25 cellular contexts compared by ENCODE assay signal in the genomic region with DNA sequence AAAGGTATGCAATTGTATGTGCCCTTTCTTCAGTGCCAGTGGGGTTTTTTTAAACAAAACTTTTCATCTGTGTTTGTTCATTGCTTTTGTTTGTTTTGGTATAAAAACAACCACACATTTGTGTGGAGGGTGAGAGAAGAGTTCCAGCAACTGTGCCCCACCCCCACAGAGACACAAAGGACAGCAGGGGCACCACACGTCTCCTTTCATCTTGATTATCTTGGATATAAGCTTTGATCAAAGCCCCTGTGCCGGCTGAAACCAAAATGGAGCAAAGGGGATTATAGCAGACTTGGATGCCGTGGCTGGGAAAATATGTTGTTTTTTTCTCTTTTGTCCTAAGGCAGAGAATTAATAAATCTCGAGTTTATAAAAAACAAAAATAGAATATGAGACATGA.
"Had no signal": no experiment of that assay in that cellular context is flagged by ENCODE, and none has a peak within 500 bp of the region (broad histone marks: within the 10 kb centered on the region; RNA-seq: fewer than 3 reads in every experiment).

No MANE protein-coding gene starts in this region.

- H3K4me1 Mint-ChIP-seq: activated naive CD4-positive, alpha-beta T cell treated with anti-CD3 and anti-CD28 coated beads, Interleukin-2, amount 50 U/mL, for 24 hours; activated T-helper 17 cell treated with anti-CD3 and anti-CD28 coated beads, Interleukin-2, amount 50 U/mL, for 72 hours; T-helper 17 cell had no signal

- H3K9me3 Mint-ChIP-seq: activated CD8-positive, alpha-beta T cell treated with anti-CD3 and anti-CD28 coated beads for 36 hours; activated naive CD4-positive, alpha-beta T cell treated with anti-CD3 and anti-CD28 coated beads, Interleukin-2, amount 50 U/mL, for 24 hours; activated naive CD8-positive, alpha-beta T cell treated with anti-CD3 and anti-CD28 coated beads, Interleukin-2, amount 50 U/mL, for 24 hours; activated T-cell treated with anti-CD3 and anti-CD28 coated beads, Interleukin-2, amount 50 U/mL, for 4 hours; activated T-helper 17 cell treated with anti-CD3 and anti-CD28 coated beads, Interleukin-2, amount 50 U/mL, for 72 hours had no signal

- H3K4me3 Mint-ChIP-seq: activated CD8-positive, alpha-beta T cell treated with anti-CD3 and anti-CD28 coated beads for 36 hours; activated naive CD4-positive, alpha-beta T cell treated with anti-CD3 and anti-CD28 coated beads, Interleukin-2, amount 50 U/mL, for 24 hours; activated naive CD8-positive, alpha-beta T cell treated with anti-CD3 and anti-CD28 coated beads, Interleukin-2, amount 50 U/mL, for 24 hours; activated T-cell treated with anti-CD3 and anti-CD28 coated beads, Interleukin-2, amount 50 U/mL, for 4 hours; activated T-helper 17 cell treated with anti-CD3 and anti-CD28 coated beads, Interleukin-2, amount 50 U/mL, for 72 hours; naive thymus-derived CD4-positive, alpha-beta T cell; T-helper 17 cell had no signal

- H3K27me3 Mint-ChIP-seq: activated CD8-positive, alpha-beta T cell treated with anti-CD3 and anti-CD28 coated beads for 36 hours; activated naive CD4-positive, alpha-beta T cell treated with anti-CD3 and anti-CD28 coated beads, Interleukin-2, amount 50 U/mL, for 24 hours; activated naive CD8-positive, alpha-beta T cell treated with anti-CD3 and anti-CD28 coated beads, Interleukin-2, amount 50 U/mL, for 24 hours; activated T-helper 17 cell treated with anti-CD3 and anti-CD28 coated beads, Interleukin-2, amount 50 U/mL, for 72 hours; T-helper 17 cell had no signal

- H3K4me3 ChIP-seq: tibial nerve had no signal

- H3K27ac Mint-ChIP-seq: activated CD8-positive, alpha-beta T cell treated with anti-CD3 and anti-CD28 coated beads for 36 hours; activated naive CD4-positive, alpha-beta T cell treated with anti-CD3 and anti-CD28 coated beads, Interleukin-2, amount 50 U/mL, for 24 hours; activated naive CD8-positive, alpha-beta T cell treated with anti-CD3 and anti-CD28 coated beads, Interleukin-2, amount 50 U/mL, for 24 hours; activated T-helper 17 cell treated with anti-CD3 and anti-CD28 coated beads, Interleukin-2, amount 50 U/mL, for 72 hours; naive thymus-derived CD4-positive, alpha-beta T cell; T-helper 17 cell had no signal

- DNase-seq: activated CD4-positive, alpha-beta T cell treated with anti-CD3 and anti-CD28 coated beads for 1 hour; activated CD4-positive, alpha-beta T cell treated with anti-CD3 and anti-CD28 coated beads, Interleukin-2, amount 50 U/mL, for 1 hour; activated CD8-positive, alpha-beta T cell treated with anti-CD3 and anti-CD28 coated beads for 36 hours; activated gamma-delta T cell treated with Interleukin-2 at 50 U/mL for 16 hours; activated naive CD8-positive, alpha-beta T cell treated with anti-CD3 and anti-CD28 coated beads, Interleukin-2, amount 50 U/mL, for 24 hours; activated T-cell treated with anti-CD3 and anti-CD28 coated beads, Interleukin-2, amount 50 U/mL, for 4 hours; amygdala; caudate nucleus; cortex of kidney; foreskin fibroblast; head of caudate nucleus; islet precursor cell; left ventricle myocardium superior; midbrain; naive thymus-derived CD4-positive, alpha-beta T cell; posterior cingulate gyrus; right cardiac atrium; stimulated activated CD4-positive, alpha-beta T cell treated with anti-CD3 and anti-CD28 coated beads, Interleukin-2, amount 100 ng/mL, for 48 hours; stimulated activated naive CD4-positive, alpha-beta T cell treated with Interleukin-2 at 50 U/mL for 16 hours; T-helper 17 cell; T1000 had no signal

- H3K27me3 ChIP-seq: tibial nerve had no signal

- H3K9me3 ChIP-seq: tibial nerve had no signal

- H3K27ac ChIP-seq: tibial nerve had no signal

- ATAC-seq: activated CD8-positive, alpha-beta T cell treated with anti-CD3 and anti-CD28 coated beads for 36 hours; activated naive CD8-positive, alpha-beta T cell treated with anti-CD3 and anti-CD28 coated beads, Interleukin-2, amount 50 U/mL, for 24 hours; activated T-cell treated with anti-CD3 and anti-CD28 coated beads, Interleukin-2, amount 50 U/mL, for 4 hours; activated T-helper 17 cell treated with anti-CD3 and anti-CD28 coated beads, Interleukin-2, amount 50 U/mL, for 72 hours; esophagus mucosa; left ventricle myocardium superior; naive thymus-derived CD4-positive, alpha-beta T cell; right cardiac atrium; T-helper 17 cell had no signal
